ENCODE assay signal across 22 cellular contexts in the genomic region with DNA sequence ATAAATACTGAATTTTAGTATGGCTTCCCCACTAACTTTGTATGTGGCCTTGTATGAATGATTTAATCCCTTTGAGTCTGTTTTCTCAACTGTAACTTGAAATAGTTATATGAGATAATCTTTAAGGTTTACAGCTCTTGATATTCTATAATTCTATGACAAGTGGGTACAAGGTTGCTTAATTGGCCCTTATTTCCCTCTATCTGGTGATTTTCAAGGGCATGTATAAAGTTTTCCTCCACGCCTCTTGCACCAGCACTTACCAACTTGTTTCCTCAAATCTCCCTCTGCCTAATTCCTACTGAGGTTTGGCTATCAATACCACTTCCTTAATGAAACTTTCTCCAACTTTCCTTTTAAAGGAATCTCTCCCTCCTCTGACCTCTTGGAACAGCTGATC.
"Had no signal": no experiment of that assay in that cellular context is flagged by ENCODE, and none has a peak within 500 bp of the region (broad histone marks: within the 10 kb centered on the region; RNA-seq: fewer than 3 reads in every experiment).

No MANE protein-coding gene starts in this region.

- ATAC-seq: naive thymus-derived CD8-positive, alpha-beta T cell; pancreas; sciatic nerve had no signal

- H3K4me1 ChIP-seq: left ventricle myocardium inferior, pancreas, prostate gland, suprapubic skin, tibial artery, uterus had no signal

- H3K27ac ChIP-seq: left ventricle myocardium inferior, pancreas, prostate gland, skin epidermis, suprapubic skin, thoracic aorta, tibial artery, uterus had no signal

- H3K36me3 ChIP-seq: left ventricle myocardium inferior, pancreas, prostate gland, suprapubic skin, thoracic aorta, tibial artery, uterus had no signal

- H3K9me3 ChIP-seq: left ventricle myocardium inferior, pancreas, prostate gland, suprapubic skin, thoracic aorta, tibial artery, uterus had no signal

- H3K27me3 ChIP-seq: pancreas, suprapubic skin, tibial artery, uterus had no signal

- DNase-seq: hippocampal formation; left ventricle myocardium inferior; mesendoderm; naive thymus-derived CD8-positive, alpha-beta T cell; nucleus accumbens; pancreas; posterior cingulate gyrus; retina; right cardiac atrium; stimulated activated CD4-positive, alpha-beta T cell treated with anti-CD3 and anti-CD28 coated beads, Interleukin-12 subunit alpha, Interleukin-12 subunit beta, amount 100 ng/mL, for 4 hours; stimulated activated CD4-positive, alpha-beta T cell treated with anti-CD3 and anti-CD28 coated beads, Interleukin-15, amount 100 ng/mL, for 24 hours; stimulated activated CD4-positive, alpha-beta T cell treated with anti-CD3 and anti-CD28 coated beads, Interleukin-2, amount 100 ng/mL, for 24 hours; stimulated activated CD4-positive, alpha-beta T cell treated with anti-CD3 and anti-CD28 coated beads, Interleukin-4, amount 100 ng/mL, for 1 hour; stimulated activated naive CD4-positive, alpha-beta T cell; tibial artery; uterus had no signal

- H3K4me3 ChIP-seq: left ventricle myocardium inferior, lung, pancreas, prostate gland, skin epidermis, suprapubic skin, thoracic aorta, tibial artery, uterus had no signal
